Comparison of ENCODE assay signal across 2 cellular contexts in genomic region chr15:49876401-49877038, GRCh38.
TF ChIP-seq lines count a peak whose summit lies in the region.

No MANE protein-coding gene starts in this region.

TF ChIP-seq in Ishikawa, 13 proteins besides CTCF, POLR2A, EP300 and RAD21 (continued from another document):
- TF ChIP-seq TEAD4 (IDR thresholded peaks at IDR 0.05) (no peak), YY1 (IDR thresholded peaks at IDR 0.05; ENCODE audit: low read depth) (no peak), EGR1 (IDR thresholded peaks at IDR 0.05) (no peak), USF1 (IDR thresholded peaks at IDR 0.05) (no peak), CEBPB (IDR thresholded peaks at IDR 0.05) (no peak), FOXM1 (IDR thresholded peaks at IDR 0.05; ENCODE audit: borderline replicate concordance, low read depth) (no peak), MAX (IDR thresholded peaks at IDR 0.05) (no peak), REST (IDR thresholded peaks at IDR 0.05; ENCODE audit: low read depth) (no peak)
TF ChIP-seq in Ishikawa: peak in this region for 0.

TF ChIP-seq in HepG2, 621 proteins besides CTCF, POLR2A, EP300 and RAD21 (continued from another document):
- TF ChIP-seq ZBTB37 (CRISPR knock-in tag; IDR thresholded peaks at IDR 0.05): no peak
- no peak for TF ChIP-seq NR2F6 (IDR thresholded peaks at IDR 0.05)
- no peak for TF ChIP-seq NR2F6 (CRISPR knock-in tag; IDR thresholded peaks at IDR 0.05)
- peak; percentile 29; the same call in 1 of the 2 replicates for TF ChIP-seq SMC3 (IDR thresholded peaks at IDR 0.05; ENCODE audit: low read length)
- TF ChIP-seq HOMEZ (CRISPR knock-in tag; IDR thresholded peaks at IDR 0.05; ENCODE audit: low read depth): no peak
- peak; percentile 46 for TF ChIP-seq STAG1 (CRISPR knock-in tag; IDR thresholded peaks at IDR 0.05)
- TF ChIP-seq MLX (CRISPR knock-in tag; IDR thresholded peaks at IDR 0.05): no peak
